Comparison of ENCODE assay signal across 12 cellular contexts in the genomic region with DNA sequence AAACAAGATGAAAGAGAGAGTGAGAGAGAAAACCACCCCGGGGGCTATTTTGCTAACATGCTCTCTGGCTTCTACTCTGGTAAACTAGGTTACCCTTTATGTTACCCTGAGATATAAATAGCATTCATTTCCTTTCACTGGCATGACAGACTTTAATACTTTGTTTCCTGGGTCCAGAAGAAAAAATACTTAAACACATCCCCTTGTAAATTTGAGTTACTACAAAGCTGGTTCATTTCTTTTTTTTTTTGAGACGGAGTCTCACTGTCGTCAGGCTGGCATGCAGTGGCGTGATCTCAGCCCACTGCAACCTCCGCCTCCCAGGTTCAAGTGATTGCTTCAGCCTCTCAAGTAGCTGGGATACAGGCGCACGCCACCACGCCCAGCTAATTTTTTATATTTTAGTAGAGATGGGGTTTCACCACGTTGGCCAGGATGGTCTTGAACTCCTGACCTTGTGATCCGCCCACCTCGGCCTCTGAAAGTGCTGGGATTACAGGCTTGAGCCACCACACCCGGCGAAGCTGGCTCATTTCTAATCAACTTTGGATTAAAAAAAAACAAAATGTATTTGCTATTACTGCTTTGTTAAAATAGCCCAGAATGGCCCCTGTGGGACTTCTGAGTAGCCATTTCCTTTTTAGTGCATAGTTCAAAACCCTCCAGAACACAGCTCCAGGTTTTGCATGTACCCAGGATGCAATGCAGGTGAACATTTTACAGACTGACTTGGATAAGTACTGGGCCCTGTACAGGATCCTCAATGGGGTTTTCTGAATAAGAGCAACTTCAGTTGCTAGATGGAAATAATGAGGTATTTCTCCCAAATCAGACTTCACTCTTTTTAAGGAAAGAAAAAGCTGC. TPM values are rescaled to one million over a fixed set of nuclear protein-coding genes. Genes with fewer than 3 reads are reported as not detected.
DNase-seq lines count a peak whose midpoint lies in the region; ATAC-seq, FAIRE-seq and TF ChIP-seq lines count a peak whose summit lies in the region.
"Had no signal": no experiment of that assay in that cellular context is flagged by ENCODE, and none has a peak within 500 bp of the region (broad histone marks: within the 10 kb centered on the region; RNA-seq: fewer than 3 reads in every experiment).

No MANE protein-coding gene starts in this region.

- H3F3A ChIP-seq in GM23248 (ENCODE audit: insufficient read depth): no peaks in the 10 kb centered on the region

- H3K9ac ChIP-seq in HepG2 (ENCODE audit: insufficient read depth, low read depth, low read length): no peak overlapping the region
- H3K9ac ChIP-seq in GM23248: no peak overlapping the region

- H3K4me1 ChIP-seq in HepG2 (ENCODE audit: insufficient read depth, low read length) (peaks cover 12% of the 10 kb centered on the region), right lobe of liver (peaks cover 0 to 13% (median 0%) of the 10 kb centered on the region in 4 donors), GM23248 (ENCODE audit: insufficient read depth) (no peaks in the 10 kb centered on the region; the same call in 1 of the 2 replicates)

- CTCF ChIA-PET in HepG2 (lab: Yijun Ruan, JAX; ENCODE audit: low intra/inter-chr PET ratio, low total read pairs): no interaction called here

- H3K27ac ChIP-seq in HepG2 (ENCODE audit: extremely low read length, insufficient read depth, low read length) (no peak overlapping the region), right lobe of liver (no peak overlapping the region), GM23248 (no peak overlapping the region), brain microvascular endothelial cell (no peak overlapping the region)
- H3K27ac ChIP-seq: lower lobe of right lung had no signal

- in situ Hi-C loops in HepG2 (cut with HindIII; ENCODE audit: extremely low pct_ligation_motif_present, low pct_unique_long_range_greater_than_20kb): no loop called here
- in situ Hi-C loops in GM23248 (cut with MboI): no loop called here
- in situ Hi-C loops in brain microvascular endothelial cell (cut with HindIII; ENCODE audit: low pct_ligation_motif_present, low sequenced_read_pairs): no loop called here

- TF ChIP-seq RAD21 in HepG2 (CRISPR knock-in tag; IDR thresholded peaks at IDR 0.05): no peak

- H4K20me1 ChIP-seq in HepG2 (ENCODE audit: insufficient read depth, low read length) (no peaks in the 10 kb centered on the region; the same call in 1 of the 2 replicates), GM23248 (ENCODE audit: insufficient read depth) (no peaks in the 10 kb centered on the region)

- H3K27ac Mint-ChIP-seq in effector memory CD8-positive, alpha-beta T cell: peak overlapping the region; percentile 36 to 70

- intact Hi-C loops in HepG2 (cut with micrococcal nuclease; ENCODE audit: unreplicated experiment): no loop called here
- intact Hi-C loops in right lobe of liver (cut with DNase I): no loop called here

- H3K79me2 ChIP-seq in HepG2 (ENCODE audit: insufficient read depth, low read length) (peaks cover 6% of the 10 kb centered on the region), GM23248 (ENCODE audit: insufficient read depth) (peaks cover 94% of the 10 kb centered on the region)

- POLR2A ChIA-PET in HepG2 (lab: Yijun Ruan, JAX): no interaction called here

- H3K4me2 ChIP-seq in HepG2 (ENCODE audit: low read depth, low read length) (no peak overlapping the region), GM23248 (ENCODE audit: unreplicated experiment) (no peak overlapping the region)

- no peaks in the 10 kb centered on the region for H3K36me3 ChIP-seq in HepG2 (replicated peaks in 1 of 2; ENCODE audit: control insufficient read depth in 1 of 2, insufficient read depth in 2 of 2, low read length in 2 of 2)
- peaks cover 0 to 9% (median 3%) of the 10 kb centered on the region in 4 donors for H3K36me3 ChIP-seq in right lobe of liver
- H3K36me3 ChIP-seq in GM23248 (ENCODE audit: low read depth): 0 out of 2 replicates have a peak, but pooled peaks cover 4% of the 10 kb centered on the region
- H3K36me3 ChIP-seq in brain microvascular endothelial cell (replicated peaks): peaks cover 2% of the 10 kb centered on the region

- peak overlapping the region; percentile 48 to 56 for H3K4me3 Mint-ChIP-seq in effector memory CD8-positive, alpha-beta T cell

- 88% methylated on average over 13 of the region's 13 CpGs for WGBS in HepG2 (ENCODE audit: low lambda C conversion rate)
- WGBS in right lobe of liver (ENCODE audit: insufficient coverage, low coverage, low lambda C conversion rate, missing lambda C conversion rate): 65% methylated on average over 12 of the region's 13 CpGs
- WGBS in GM23248 (ENCODE audit: low coverage in 1 of 2, low lambda C conversion rate in 2 of 2, missing lambda C conversion rate in 2 of 2), 2 experiments: 89% methylated on average over 13 of the region's 13 CpGs

- TF ChIP-seq POLR2A in HepG2 (IDR thresholded peaks at IDR 0.05; ENCODE audit: insufficient read depth in 1 of 2, low read depth in 2 of 2, low read length in 2 of 2) (no peak), right lobe of liver (IDR thresholded peaks at IDR 0.05) (no peak)

- no TSS peak for BruUV-seq in HepG2 (replicated peaks; lab: Mats Ljungman, UMichigan)

- TF ChIP-seq CTCF in HepG2 (CRISPR knock-in tag; IDR thresholded peaks at IDR 0.05) (no peak), right lobe of liver (IDR thresholded peaks at IDR 0.05) (no peak), brain microvascular endothelial cell (IDR thresholded peaks at IDR 0.05; ENCODE audit: low read depth, low read length, missing control alignments) (no peak)

- H3K4me1 Mint-ChIP-seq in effector memory CD8-positive, alpha-beta T cell (ENCODE audit: low read depth in 2 of 2): peaks cover 39 to 44% of the 10 kb centered on the region in 2 donors

- H3K9me3 Mint-ChIP-seq in effector memory CD8-positive, alpha-beta T cell: no peaks in the 10 kb centered on the region

- no peaks in the 10 kb centered on the region for H3K9me2 ChIP-seq in GM23248 (ENCODE audit: insufficient read depth)

- DNase-seq in HepG2 (ENCODE audit: low spot score) (no peak), right lobe of liver (no peak), GM23248 (no peak), midbrain (lab: John Stamatoyannopoulos, UW) (no peak), 8988T (no peak), brain microvascular endothelial cell (no peak)
- no peak for DNase-seq in effector memory CD8-positive, alpha-beta T cell
- DNase-seq: effector CD8-positive, alpha-beta T cell; lower lobe of right lung had no signal

- H2AFZ ChIP-seq in HepG2 (ENCODE audit: low read length) (no peak overlapping the region), GM23248 (no peak overlapping the region)

- ATAC-seq in HepG2 (no peak), right lobe of liver (no peak), HG03571 (IDR thresholded peaks at IDR 0.05; ENCODE audit: unreplicated experiment) (peak; percentile 54)
- ATAC-seq in effector memory CD8-positive, alpha-beta T cell (replicated peaks): peak; percentile 68
- ATAC-seq: HCT116, lower lobe of right lung had no signal

- H3K36me3 Mint-ChIP-seq in effector memory CD8-positive, alpha-beta T cell (ENCODE audit: insufficient read depth): no peaks in the 10 kb centered on the region

- TF ChIP-seq EP300 in HepG2 (IDR thresholded peaks at IDR 0.05; ENCODE audit: low read depth in 2 of 2, low read length in 2 of 2) (no peak), HepG2 (CRISPR knock-in tag; IDR thresholded peaks at IDR 0.05; ENCODE audit: borderline replicate concordance) (no peak)

- H3K9me3 ChIP-seq in HepG2 (ENCODE audit: low read length) (no peaks in the 10 kb centered on the region), right lobe of liver (no peaks in the 10 kb centered on the region), GM23248 (ENCODE audit: low read depth) (no peaks in the 10 kb centered on the region)
- H3K9me3 ChIP-seq: lower lobe of right lung had no signal

- H3K4me3 ChIP-seq in HepG2 (replicated peaks in 1 of 3; ENCODE audit: insufficient read depth in 1 of 3, low read depth in 2 of 3, low read length in 3 of 3) (no peak overlapping the region), right lobe of liver (no peak overlapping the region), GM23248 (no peak overlapping the region), brain microvascular endothelial cell (ENCODE audit: low read depth, low read length) (no peak overlapping the region)
- H3K4me3 ChIP-seq: lower lobe of right lung had no signal

- no peaks in the 10 kb centered on the region for H3K27me3 Mint-ChIP-seq in effector memory CD8-positive, alpha-beta T cell

- FAIRE-seq in HepG2 (lab: Jason Lieb, UNC): no peak
- FAIRE-seq: D721Med had no signal

- H3K27me3 ChIP-seq in HepG2 (ENCODE audit: control insufficient read depth in 1 of 2, insufficient read depth in 2 of 2, low read length in 2 of 2): no peaks in the 10 kb centered on the region
- no peaks in the 10 kb centered on the region for H3K27me3 ChIP-seq in right lobe of liver
- no peaks in the 10 kb centered on the region for H3K27me3 ChIP-seq in GM23248 (replicated peaks; ENCODE audit: insufficient read depth)
- no peaks in the 10 kb centered on the region for H3K27me3 ChIP-seq in brain microvascular endothelial cell (replicated peaks)

RNA-seq across cellular contexts. Expression of a gene that starts 20.6 kb away (rescaled TPM):
- total RNA-seq in HepG2 (2016; rRNA removed; fragmentation: Illumina TruSeq; extraction: Trizol): 9.0 and 9.1 TPM in 2 replicates
- total RNA-seq in HepG2 (2016; cell fraction: cytosol; rRNA removed; fragmentation: Illumina TruSeq; extraction: Trizol; ENCODE audit: low read depth): 3.6 and 5.3 TPM in 2 replicates
- total RNA-seq in HepG2 (2016; cell fraction: insoluble cytoplasmic fraction; rRNA removed; fragmentation: Illumina TruSeq; extraction: Trizol): 8.8 and 11.3 TPM in 2 replicates
- total RNA-seq in HepG2 (2016; cell fraction: membrane; rRNA removed; fragmentation: Illumina TruSeq; extraction: Trizol): 3.4 and 3.8 TPM in 2 replicates
- 7.2 and 10.1 TPM in 2 replicates for total RNA-seq in HepG2 (2016; cell fraction: nucleus; rRNA removed; fragmentation: Illumina TruSeq; extraction: Trizol)
- polyA plus RNA-seq in HepG2 (2011; rRNA removed): 9.8 and 10.9 TPM in 2 replicates
- polyA plus RNA-seq in HepG2 (2011; cell fraction: cytosol; rRNA removed): 5.7 and 7.2 TPM in 2 replicates
- polyA plus RNA-seq in HepG2 (2011; cell fraction: nucleus; rRNA removed): 13.9 and 16.7 TPM in 2 replicates
- polyA plus RNA-seq in HepG2 (2012): 6.0 and 6.2 TPM in 2 replicates
- 0.57 and 0.60 TPM in 2 replicates for polyA plus RNA-seq in HepG2 (2016; cell fraction: cytosol; fragmentation: Illumina TruSeq; extraction: Trizol; ENCODE audit: low read depth)
- polyA plus RNA-seq in HepG2 (2016; cell fraction: insoluble cytoplasmic fraction; fragmentation: Illumina TruSeq; extraction: Trizol; ENCODE audit: low read depth): 5.8 and 6.1 TPM in 2 replicates
- polyA plus RNA-seq in HepG2 (2016; cell fraction: membrane; fragmentation: Illumina TruSeq; extraction: Trizol; ENCODE audit: low read depth): 1.4 and 1.6 TPM in 2 replicates
- 9.0 and 10.2 TPM in 2 replicates for polyA plus RNA-seq in HepG2 (2016; cell fraction: nucleus; fragmentation: Illumina TruSeq; extraction: Trizol; ENCODE audit: insufficient read depth, low read depth)
- 10.5 and 25.4 TPM in 2 replicates for polyA minus RNA-seq in HepG2 (2011; rRNA and poly(A)+ RNA removed; ENCODE audit: low replicate concordance)
- 6.4 and 9.1 TPM in 2 replicates for polyA minus RNA-seq in HepG2 (2011; cell fraction: cytosol; rRNA and poly(A)+ RNA removed)
- 20.9 and 33.6 TPM in 2 replicates for polyA minus RNA-seq in HepG2 (2011; cell fraction: nucleus; rRNA and poly(A)+ RNA removed)
- 10 to 100 TPM; 10.5 to 23.1 (median 14.6) TPM for total RNA-seq in right lobe of liver
- total RNA-seq in GM23248 (2014; rRNA removed; shearing (Covaris generic)): 24.4 and 34.3 TPM in 2 replicates
- 9.8 and 10.0 TPM in 2 replicates for polyA plus RNA-seq in GM23248 (2016; fragmentation: Nextera tagmentation; extraction: Ambion mirVana)

Comparison
In these comparisons a context has a peak if more than half of its experiments do, and no peak if none do; other contexts are left out.
1. ATAC-seq: peak in HG03571 (single experiment) and effector memory CD8-positive, alpha-beta T cell (single experiment); none in HepG2 (single experiment) and right lobe of liver (0 of 4).